Comparison of ENCODE assay signal across 8 cellular contexts in the genomic region with DNA sequence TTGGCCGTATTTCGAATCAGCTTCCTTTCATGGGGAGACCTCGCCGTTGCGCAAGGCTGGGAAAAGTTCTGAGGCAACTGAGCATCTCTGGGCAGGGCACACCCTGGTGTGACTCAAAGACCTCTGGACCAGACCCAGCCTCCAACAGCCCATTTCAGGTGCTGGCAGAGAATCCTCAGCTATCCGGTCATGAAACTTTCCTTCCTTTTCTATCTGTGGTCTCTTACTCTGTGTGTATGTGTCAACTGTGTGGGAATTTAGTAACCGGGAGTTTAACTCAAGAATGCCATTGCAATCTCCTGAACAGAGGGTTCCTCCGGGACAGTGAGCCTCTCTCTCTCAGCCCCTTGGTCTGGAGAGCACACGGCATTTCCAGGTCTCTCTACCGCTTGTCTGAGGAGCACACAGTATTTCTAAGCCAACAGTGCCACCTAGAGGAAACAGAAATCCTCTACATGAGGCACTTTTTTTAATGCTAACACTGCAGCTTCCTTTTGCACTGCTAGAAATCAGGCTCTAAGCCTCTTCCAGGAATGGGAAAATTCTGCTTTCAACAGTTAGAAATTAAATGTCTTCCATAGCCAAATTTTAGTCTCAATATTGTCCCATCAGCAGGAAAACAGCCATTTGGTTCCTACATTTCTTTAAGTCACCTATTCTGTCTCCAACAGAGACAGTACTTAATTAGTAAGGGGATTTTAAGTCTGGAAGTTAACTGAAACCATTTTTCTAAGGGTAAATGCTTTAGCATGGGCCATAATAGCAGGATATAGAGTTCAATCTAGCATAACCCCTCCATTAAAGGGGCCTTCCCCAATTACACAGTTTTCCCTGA. TPM values are rescaled to one million over a fixed set of nuclear protein-coding genes. Genes with fewer than 3 reads are reported as not detected.
DNase-seq lines count a peak whose midpoint lies in the region; ATAC-seq, FAIRE-seq and TF ChIP-seq lines count a peak whose summit lies in the region.

No MANE protein-coding gene starts in this region.

- H3K27me3 ChIP-seq in ACC112 (ENCODE audit: insufficient read depth, low read length) (no peaks in the 10 kb centered on the region), Panc1 (ENCODE audit: control insufficient read depth, insufficient read depth, low read length) (no peaks in the 10 kb centered on the region), kidney epithelial cell (ENCODE audit: control insufficient read depth, insufficient read depth, low read length) (no peaks in the 10 kb centered on the region)

- H2AFZ ChIP-seq in ACC112 (ENCODE audit: low read length, unreplicated experiment), result peak overlapping the region; percentile 35

- peaks cover 37 to 45% of the 10 kb centered on the region in 2 donors for H3K9me3 Mint-ChIP-seq in stimulated activated naive CD8-positive, alpha-beta T cell treated with anti-CD3 and anti-CD28 coated beads, Interleukin-15, amount 100 ng/mL, for 72 hours

- FAIRE-seq in HTR-8/SVneo (lab: Jason Lieb, UNC), result no peak

- no peaks in the 10 kb centered on the region for H3K27me3 Mint-ChIP-seq in stimulated activated naive CD8-positive, alpha-beta T cell treated with anti-CD3 and anti-CD28 coated beads, Interleukin-15, amount 100 ng/mL, for 72 hours

- POLR2A ChIA-PET in Panc1 (lab: Charles Lee), result no interaction called here

- no TSS peak for BruUV-seq in Panc1 (replicated peaks; lab: Mats Ljungman, UMichigan)

- peaks cover 24% of the 10 kb centered on the region; the same call in 1 of the 2 replicates for H3K9me3 ChIP-seq in Panc1 (ENCODE audit: control insufficient read depth, insufficient read depth, low read depth, low read length)

- H3K4me1 ChIP-seq in ACC112 (ENCODE audit: control insufficient read depth, insufficient read depth, low read length, unreplicated experiment) (peaks cover 21% of the 10 kb centered on the region), Panc1 (ENCODE audit: control insufficient read depth, insufficient read depth, low read length) (no peaks in the 10 kb centered on the region)

- H3K79me2 ChIP-seq in ACC112 (ENCODE audit: control insufficient read depth, insufficient read depth, low read length, unreplicated experiment), result peaks cover 2% of the 10 kb centered on the region

- peaks cover 14% of the 10 kb centered on the region for H3K4me1 Mint-ChIP-seq in stimulated activated naive CD8-positive, alpha-beta T cell treated with anti-CD3 and anti-CD28 coated beads, Interleukin-15, amount 100 ng/mL, for 72 hours

- peak overlapping the region; percentile 58 for H3K27ac ChIP-seq in ACC112 (ENCODE audit: low read depth, low read length)
- no peak overlapping the region for H3K27ac ChIP-seq in Panc1 (ENCODE audit: low read length)

- TF ChIP-seq CTCF in GM12865 (IDR thresholded peaks at IDR 0.05; ENCODE audit: insufficient read depth, low read depth, low read length, missing control alignments) (peak; percentile 24), Panc1 (IDR thresholded peaks at IDR 0.05) (peak; percentile 73), kidney epithelial cell (IDR thresholded peaks at IDR 0.05; ENCODE audit: insufficient read depth, low read length, poor library complexity, severe bottlenecking) (peak; percentile 55)

- 0 out of 2 replicates have a peak, but pooled peaks cover 6% of the 10 kb centered on the region for H3K36me3 ChIP-seq in ACC112 (ENCODE audit: insufficient read depth, low read length)
- no peaks in the 10 kb centered on the region for H3K36me3 ChIP-seq in Panc1 (ENCODE audit: control insufficient read depth, insufficient read depth, low read length)
- H3K36me3 ChIP-seq in kidney epithelial cell (ENCODE audit: control insufficient read depth, insufficient read depth, low read length), result no peaks in the 10 kb centered on the region

- peak; percentile 90 for ATAC-seq in Panc1
- peak; percentile 66 for ATAC-seq in stimulated activated naive CD8-positive, alpha-beta T cell treated with anti-CD3 and anti-CD28 coated beads, Interleukin-15, amount 100 ng/mL, for 72 hours

- CTCF ChIA-PET in Panc1 (lab: Charles Lee), result interaction anchor here (0.7 kb wide), 1 partner anchor 975 kb away, joined by 3 read pairs; no protein-coding TSS in a partner anchor

- in situ Hi-C loops in Panc1 (cut with HindIII; ENCODE audit: low pct_unique_long_range_greater_than_20kb, low sequenced_read_pairs), result no loop called here

- DNase-seq in GM12865 (ENCODE audit: low read depth) (peak; percentile 25), HTR-8/SVneo (ENCODE audit: insufficient read length, low spot score) (peak; percentile 33), Panc1 (ENCODE audit: low read depth, low spot score) (peak; percentile 17), cerebellum (ENCODE audit: low spot score) (peak; percentile 76), kidney epithelial cell (ENCODE audit: low read depth) (peak; percentile 19)
- peak in 1 of 2 donors; percentile 19 for DNase-seq in stimulated activated naive CD8-positive, alpha-beta T cell treated with anti-CD3 and anti-CD28 coated beads, Interleukin-15, amount 100 ng/mL, for 72 hours
- no peak for DNase-seq in activated CD8-positive, alpha-beta memory T cell treated with anti-CD3 and anti-CD28 coated beads, Interleukin-2, amount 50 U/mL, for 48 hours

- H3K4me3 Mint-ChIP-seq in stimulated activated naive CD8-positive, alpha-beta T cell treated with anti-CD3 and anti-CD28 coated beads, Interleukin-15, amount 100 ng/mL, for 72 hours, result no peak overlapping the region

- intact Hi-C loops in Panc1 (cut with micrococcal nuclease; ENCODE audit: unreplicated experiment), result no loop called here

- H3K4me3 ChIP-seq in ACC112 (ENCODE audit: low read depth, low read length) (peak overlapping the region; percentile 50; the same call in 1 of the 2 replicates), GM12865 (ENCODE audit: low read depth, low read length) (no peak overlapping the region), Panc1 (ENCODE audit: low read depth in 2 of 2, low read length in 2 of 2) (no peak overlapping the region), kidney epithelial cell (ENCODE audit: low read depth, low read length) (no peak overlapping the region)

- peak overlapping the region in 1 of 2 donors; percentile 57 for H3K27ac Mint-ChIP-seq in stimulated activated naive CD8-positive, alpha-beta T cell treated with anti-CD3 and anti-CD28 coated beads, Interleukin-15, amount 100 ng/mL, for 72 hours

RNA-seq across cellular contexts. Expression of a gene that starts 32.7 kb away (rescaled TPM):
- total RNA-seq in Panc1 (2021; ENCODE audit: unreplicated experiment) (not detected), cerebellum (0.45 TPM), kidney epithelial cell (not detected in 2 replicates)
- not detected for polyA plus RNA-seq in Panc1 (2012; ENCODE audit: insufficient read length)
